ENCODE assay signal across 8 cellular contexts in genomic region chr17:81977211-81978091, GRCh38. TPM values are rescaled to one million over a fixed set of nuclear protein-coding genes. Genes with fewer than 3 reads are reported as not detected.
A peak's percentile ranks its signal among the peaks of the same experiment; 100 is the strongest.
DNase-seq lines count a peak whose midpoint lies in the region; ATAC-seq, FAIRE-seq and TF ChIP-seq lines count a peak whose summit lies in the region.

Gene ASPSCR1, plus strand, starts transcription at chr17:81977629. Its CDS starts 18 bp downstream, at chr17:81977647.

- H3K36me3 Mint-ChIP-seq in central memory CD8-positive, alpha-beta T cell (ENCODE audit: insufficient read depth) = peaks cover 8% of the 10 kb centered on the region

- no peaks in the 10 kb centered on the region for H3K36me3 ChIP-seq in kidney (ENCODE audit: control insufficient read depth in 1 of 2, insufficient read depth in 2 of 2, low read length in 2 of 2)

- TF ChIP-seq CTCF in AG04449 (IDR thresholded peaks at IDR 0.05; ENCODE audit: insufficient read depth, low read length, missing control alignments) = no peak
- TF ChIP-seq CTCF in kidney (IDR thresholded peaks at IDR 0.05; ENCODE audit: borderline replicate concordance, extremely low read depth, insufficient read depth) = no peak

- ATAC-seq in GM18870 (IDR thresholded peaks at IDR 0.05; ENCODE audit: unreplicated experiment) = peak; percentile 49
- peak; percentile 74 for ATAC-seq in HG03103 (IDR thresholded peaks at IDR 0.05; ENCODE audit: low read depth, unreplicated experiment)
- ATAC-seq in activated CD4-positive, CD25-positive, alpha-beta regulatory T cell treated with anti-CD3 and anti-CD28 coated beads, Interleukin-2, amount 50 U/mL, for 24 hours = peak; percentile 89
- ATAC-seq in central memory CD8-positive, alpha-beta T cell (replicated peaks; ENCODE audit: extremely low read depth, poor library complexity, severe bottlenecking) = peak; percentile 89

- intact Hi-C loops in kidney (cut with DNase I) = no loop called here

- no peaks in the 10 kb centered on the region for H3K27me3 Mint-ChIP-seq in central memory CD8-positive, alpha-beta T cell

- H3K27ac ChIP-seq in kidney (ENCODE audit: low read depth in 2 of 2, low read length in 2 of 2) = peak within 1 kb of the TSS; percentile 85 to 89

- POLR2A ChIA-PET in AG04449 (lab: Yijun Ruan, JAX) = interaction anchor here (0.7 to 1.2 kb wide), 2 partner anchors 11 to 60 kb away, joined by 3 read pairs; partner anchors contain the start of gene DCXR

- peak within 1 kb of the TSS; percentile 12 to 77 for H3K9ac ChIP-seq in kidney (ENCODE audit: low read length in 2 of 2)

- peaks cover 34% of the 10 kb centered on the region for H3K4me1 Mint-ChIP-seq in central memory CD8-positive, alpha-beta T cell

- no peak for FAIRE-seq in kidney (lab: Jason Lieb, UNC)

- DNase-seq in AG04449 (ENCODE audit: low read depth, low spot score) (peak; percentile 26), NCI-H345 (lab: John Stamatoyannopoulos, UW) (peak; percentile 96), kidney (peak; percentile 97)
- DNase-seq in central memory CD8-positive, alpha-beta T cell (ENCODE audit: low spot score in 2 of 2) = peak; percentile 78
- peak; percentile 83 to 86 (median 86) for DNase-seq in stimulated activated CD4-positive, alpha-beta T cell treated with anti-CD3 and anti-CD28 coated beads, Interleukin-12 subunit alpha, Interleukin-12 subunit beta, amount 100 ng/mL, for 48 hours (ENCODE audit: low read depth in 2 of 3, low spot score in 1 of 3)

- peaks cover 11 to 12% of the 10 kb centered on the region in 2 donors for H3K4me1 ChIP-seq in kidney (ENCODE audit: control insufficient read depth in 1 of 2, insufficient read depth in 1 of 2, low read depth in 1 of 2, low read length in 2 of 2)

- H3K27ac Mint-ChIP-seq in central memory CD8-positive, alpha-beta T cell (ENCODE audit: low read depth) = peak within 1 kb of the TSS; percentile 91

- H3K9me3 ChIP-seq in kidney (ENCODE audit: control insufficient read depth in 1 of 2, low read length in 2 of 2) = peaks cover 0 to 3% of the 10 kb centered on the region in 2 donors

- H3K4me3 Mint-ChIP-seq in central memory CD8-positive, alpha-beta T cell = peak within 1 kb of the TSS; percentile 97

- peak within 1 kb of the TSS; percentile 76 for H3K4me3 ChIP-seq in AG04449 (ENCODE audit: low read depth, low read length)
- H3K4me3 ChIP-seq in kidney (ENCODE audit: low read length in 2 of 2) = peak within 1 kb of the TSS; percentile 29 to 69

- no peaks in the 10 kb centered on the region for H3K9me3 Mint-ChIP-seq in central memory CD8-positive, alpha-beta T cell

- CTCF ChIA-PET in AG04449 (lab: Yijun Ruan, JAX) = interaction anchor here (0.8 to 1.9 kb wide), 5 partner anchors 10 to 52 kb away, joined by 3 to 14 read pairs (median 3); partner anchors contain the start of gene NOTUM

RNA-seq across cellular contexts. Expression of gene ASPSCR1, which starts in this region (rescaled TPM):
- total RNA-seq in kidney = 35.2 TPM
- polyA plus RNA-seq in kidney (ENCODE audit: insufficient read depth, low read depth, low replicate concordance) = 57.5 TPM

Comparison
In these comparisons a context has a peak if more than half of its experiments do, and no peak if none do; other contexts are left out.
1. Peak in every context shown above with its lines: DNase-seq, ATAC-seq, H3K4me3 ChIP-seq and H3K27ac ChIP-seq.
2. DNase-seq: peak in every context shown above with its lines; median percentile 97 in kidney; 96 in NCI-H345; 86 in stimulated activated CD4-positive, alpha-beta T cell treated with anti-CD3 and anti-CD28 coated beads, Interleukin-12 subunit alpha, Interleukin-12 subunit beta, amount 100 ng/mL, for 48 hours; 78 in central memory CD8-positive, alpha-beta T cell; 26 in AG04449.